Comparison of ENCODE assay signal across 39 cellular contexts in genomic region chr7:80528689-80529088, GRCh38. TPM values are rescaled to one million over a fixed set of nuclear protein-coding genes. Genes with fewer than 3 reads are reported as not detected.
"Had no signal": no experiment of that assay in that cellular context is flagged by ENCODE, and none has a peak within 500 bp of the region (broad histone marks: within the 10 kb centered on the region; RNA-seq: fewer than 3 reads in every experiment).

No MANE protein-coding gene starts in this region.

- H3K9me3 ChIP-seq: MG63, Peyer's patch, SJSA1, SK-N-SH had no signal

- H3K4me3 Mint-ChIP-seq: activated B cell treated with CpG ODN at 0.5 μM for 24 hours; activated CD4-positive, alpha-beta memory T cell treated with anti-CD3 and anti-CD28 coated beads for 36 hours; activated naive CD4-positive, alpha-beta T cell treated with anti-CD3 and anti-CD28 coated beads, Interleukin-2, amount 10 ng/mL, durations not matched to agents 7 days and 5 days; activated naive CD8-positive, alpha-beta T cell; activated naive CD8-positive, alpha-beta T cell treated with anti-CD3 and anti-CD28 coated beads, Interleukin-2, amount 50 U/mL, for 24 hours; activated T-cell treated with anti-CD3 and anti-CD28 coated beads, Interleukin-2, amount 50 U/mL, for 4 hours; activated T-helper 1 cell treated with anti-CD3 and anti-CD28 coated beads, Interleukin-12 subunit alpha, Interleukin-12 subunit beta, Interleukin-2, Interleukin-4 antibody, amounts not matched to agents 30 ng/mL and 10 ng/mL and 1 ng/mL, durations not matched to agents 14 hours and 24 hours and 36 hours; T-cell; T-helper 17 cell had no signal

- H3K9me3 Mint-ChIP-seq: activated B cell treated with CpG ODN at 0.5 μM for 24 hours; activated naive CD4-positive, alpha-beta T cell treated with anti-CD3 and anti-CD28 coated beads, Interleukin-2, amount 10 ng/mL, durations not matched to agents 7 days and 5 days; activated naive CD8-positive, alpha-beta T cell treated with anti-CD3 and anti-CD28 coated beads, Interleukin-2, amount 50 U/mL, for 24 hours; activated T-cell treated with anti-CD3 and anti-CD28 coated beads, Interleukin-2, amount 50 U/mL, for 4 hours; activated T-helper 1 cell treated with anti-CD3 and anti-CD28 coated beads, Interleukin-12 subunit alpha, Interleukin-12 subunit beta, Interleukin-2, Interleukin-4 antibody, amounts not matched to agents 30 ng/mL and 10 ng/mL and 1 ng/mL, durations not matched to agents 14 hours and 24 hours and 36 hours had no signal

- H3K36me3 Mint-ChIP-seq: activated CD4-positive, alpha-beta memory T cell treated with anti-CD3 and anti-CD28 coated beads for 36 hours; activated naive CD4-positive, alpha-beta T cell treated with anti-CD3 and anti-CD28 coated beads, Interleukin-2, amount 10 ng/mL, durations not matched to agents 7 days and 5 days; activated naive CD8-positive, alpha-beta T cell; T-cell had no signal

- H3K36me3 ChIP-seq: cardiac muscle cell, MG63, Peyer's patch, SJSA1 had no signal

- ATAC-seq: activated T-cell treated with anti-CD3 and anti-CD28 coated beads, Interleukin-2, amount 50 U/mL, for 4 hours; PC-3; T-helper 17 cell had no signal

- H3K27me3 Mint-ChIP-seq: activated B cell treated with CpG ODN at 0.5 μM for 24 hours; activated CD4-positive, alpha-beta memory T cell treated with anti-CD3 and anti-CD28 coated beads for 36 hours; activated naive CD8-positive, alpha-beta T cell; activated naive CD8-positive, alpha-beta T cell treated with anti-CD3 and anti-CD28 coated beads, Interleukin-2, amount 50 U/mL, for 24 hours; T-cell; T-helper 17 cell had no signal

- H3K4me1 ChIP-seq: Peyer's patch, SJSA1 had no signal

- H3K27ac Mint-ChIP-seq: activated B cell treated with CpG ODN at 0.5 μM for 24 hours; activated CD4-positive, alpha-beta memory T cell treated with anti-CD3 and anti-CD28 coated beads for 36 hours; activated naive CD4-positive, alpha-beta T cell treated with anti-CD3 and anti-CD28 coated beads, Interleukin-2, amount 10 ng/mL, durations not matched to agents 7 days and 5 days; activated naive CD8-positive, alpha-beta T cell; activated naive CD8-positive, alpha-beta T cell treated with anti-CD3 and anti-CD28 coated beads, Interleukin-2, amount 50 U/mL, for 24 hours; activated T-helper 1 cell treated with anti-CD3 and anti-CD28 coated beads, Interleukin-12 subunit alpha, Interleukin-12 subunit beta, Interleukin-2, Interleukin-4 antibody, amounts not matched to agents 30 ng/mL and 10 ng/mL and 1 ng/mL, durations not matched to agents 14 hours and 24 hours and 36 hours; T-cell; T-helper 17 cell had no signal

- H3K27me3 ChIP-seq: cardiac muscle cell, MG63, Peyer's patch, SJSA1 had no signal

- H3K4me2 ChIP-seq: SK-N-SH had no signal

- H3K27ac ChIP-seq: cardiac muscle cell, Peyer's patch, SJSA1, VCaP had no signal

- H3K4me3 ChIP-seq: cardiac muscle cell, MG63, Peyer's patch, SJSA1 had no signal

- H3K9ac ChIP-seq: SK-N-SH had no signal

- DNase-seq: activated B cell treated with CpG ODN at 0.5 μM for 24 hours; activated CD4-positive, alpha-beta memory T cell treated with anti-CD3 and anti-CD28 coated beads for 36 hours; activated CD4-positive, alpha-beta T cell treated with anti-CD3 and anti-CD28 coated beads for 4 hours; activated CD4-positive, alpha-beta T cell treated with anti-CD3 and anti-CD28 coated beads, Interleukin-2, amount 50 U/mL, for 1 hour; activated CD4-positive, CD25-positive, alpha-beta regulatory T cell treated with anti-CD3 and anti-CD28 coated beads, Interleukin-2, amount 50 U/mL, for 72 hours; activated CD8-positive, alpha-beta memory T cell treated with anti-CD3 and anti-CD28 coated beads, Interleukin-2, amount 50 U/mL, for 4 hours; activated gamma-delta T cell treated with Interleukin-2 at 50 U/mL for 16 hours; activated naive CD4-positive, alpha-beta T cell treated with anti-CD3 and anti-CD28 coated beads, Interleukin-2, amount 10 ng/mL, durations not matched to agents 7 days and 5 days; activated naive CD8-positive, alpha-beta T cell treated with anti-CD3 and anti-CD28 coated beads, Interleukin-2, amount 50 U/mL, for 24 hours; activated T-cell treated with anti-CD3 and anti-CD28 coated beads for 4 hours; activated T-cell treated with anti-CD3 and anti-CD28 coated beads, Interleukin-2, amount 50 U/mL, for 4 hours; aorta; Kasumi-1; KG1; MG63; NCI-H1048; NCI-H1105 treated with DMSO at 0.1 percent for 48 hours; NCI-H1436; NCI-H1694; NCI-H1930; NCI-H2081 treated with DMSO at 0.1 percent for 48 hours; NCI-H226; NCI-H510A; NCI-H526; NCI-H748 treated with DMSO at 0.1 percent for 48 hours; NK-92 treated with Interleukin-12 subunit alpha and Interleukin-12 subunit beta, amount 100 ng/mL, for 24 hours; PC-3; Peyer's patch; RPMI8226; SHP77 treated with DMSO at 0.1 percent for 48 hours; SK-N-SH; T-cell; T-helper 17 cell; T-helper 9 cell had no signal

- H3K4me1 Mint-ChIP-seq: activated B cell treated with CpG ODN at 0.5 μM for 24 hours; activated naive CD4-positive, alpha-beta T cell treated with anti-CD3 and anti-CD28 coated beads, Interleukin-2, amount 10 ng/mL, durations not matched to agents 7 days and 5 days; activated naive CD8-positive, alpha-beta T cell treated with anti-CD3 and anti-CD28 coated beads, Interleukin-2, amount 50 U/mL, for 24 hours; T-cell; T-helper 17 cell had no signal

RNA-seq across cellular contexts. Expression of gene GNAT3, which starts 16.8 kb away (rescaled TPM):
- total RNA-seq: activated B cell treated with CpG ODN at 0.5 μM for 24 hours; activated CD4-positive, alpha-beta memory T cell treated with anti-CD3 and anti-CD28 coated beads for 36 hours; activated T-cell treated with anti-CD3 and anti-CD28 coated beads, Interleukin-2, amount 50 U/mL, for 4 hours; activated T-helper 1 cell treated with anti-CD3 and anti-CD28 coated beads, Interleukin-12 subunit alpha, Interleukin-12 subunit beta, Interleukin-2, Interleukin-4 antibody, amounts not matched to agents 30 ng/mL and 10 ng/mL and 1 ng/mL, durations not matched to agents 14 hours and 24 hours and 36 hours; aorta; cardiac muscle cell; PC-3; SJSA1; T-cell; T-helper 17 cell had no signal
- polyA plus RNA-seq: cardiac muscle cell, SK-N-SH had no signal
